ENCODE assay signal across 1 cellular context in the genomic region with DNA sequence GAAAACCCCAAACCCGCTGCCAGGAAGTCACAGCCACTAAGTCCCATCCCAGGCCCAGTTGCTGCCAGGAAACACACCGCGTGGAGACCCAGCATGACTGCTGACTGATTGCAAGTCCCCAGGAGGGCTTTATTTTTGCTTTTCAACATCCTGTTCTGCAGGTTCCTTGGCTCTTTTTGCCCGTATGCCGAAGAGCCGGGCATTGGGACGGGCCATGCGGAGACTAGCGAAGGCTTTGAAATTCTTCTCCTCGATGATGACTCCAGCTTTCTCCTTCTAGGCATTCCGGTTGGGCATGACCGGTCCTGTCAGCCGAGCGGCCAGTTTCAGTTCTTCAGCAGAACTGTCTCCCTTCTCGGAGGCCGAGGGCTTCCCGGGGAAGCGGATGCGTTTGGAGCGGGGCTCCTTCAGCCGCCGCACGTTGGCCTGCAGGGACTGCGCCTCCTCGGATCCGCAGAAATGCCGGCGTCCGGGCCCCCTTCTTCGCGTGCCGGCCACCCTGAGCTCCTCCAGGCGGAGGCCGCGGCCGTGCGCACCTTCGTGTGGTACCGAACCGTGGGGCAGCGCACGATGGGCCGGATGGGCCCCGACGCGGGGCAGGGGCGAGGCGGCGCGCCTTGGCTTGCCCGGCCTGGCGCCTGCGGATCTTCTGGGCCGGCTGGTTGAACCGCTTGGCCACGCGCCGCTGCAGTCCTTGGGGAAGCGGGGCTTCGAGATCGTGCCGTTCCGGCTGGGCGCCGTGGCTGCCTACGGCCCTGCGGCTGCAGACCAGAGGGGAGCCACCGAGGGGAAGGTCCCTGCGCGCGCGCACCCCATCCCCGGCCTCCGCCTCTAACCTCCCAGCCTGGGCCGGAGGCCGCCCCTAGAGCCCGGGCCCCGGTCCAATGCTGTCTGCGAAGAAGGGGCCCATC.
TF ChIP-seq lines count a peak whose summit lies in the region.

No MANE protein-coding gene starts in this region.

TF ChIP-seq in endothelial cell of umbilical vein, 7 proteins besides CTCF, POLR2A, EP300 and RAD21:
- TF ChIP-seq FOS (IDR thresholded peaks at IDR 0.05; ENCODE audit: borderline replicate concordance, insufficient read depth, low read length) (no peak), JUN (IDR thresholded peaks at IDR 0.05; ENCODE audit: borderline replicate concordance, insufficient read depth, insufficient read length, low read depth) (no peak), MAX (IDR thresholded peaks at IDR 0.05; ENCODE audit: insufficient read depth, insufficient read length) (no peak), MYC (IDR thresholded peaks at IDR 0.05; ENCODE audit: low read depth, low read length) (no peak)
